Comparison of ENCODE assay signal across 30 cellular contexts in the genomic region with DNA sequence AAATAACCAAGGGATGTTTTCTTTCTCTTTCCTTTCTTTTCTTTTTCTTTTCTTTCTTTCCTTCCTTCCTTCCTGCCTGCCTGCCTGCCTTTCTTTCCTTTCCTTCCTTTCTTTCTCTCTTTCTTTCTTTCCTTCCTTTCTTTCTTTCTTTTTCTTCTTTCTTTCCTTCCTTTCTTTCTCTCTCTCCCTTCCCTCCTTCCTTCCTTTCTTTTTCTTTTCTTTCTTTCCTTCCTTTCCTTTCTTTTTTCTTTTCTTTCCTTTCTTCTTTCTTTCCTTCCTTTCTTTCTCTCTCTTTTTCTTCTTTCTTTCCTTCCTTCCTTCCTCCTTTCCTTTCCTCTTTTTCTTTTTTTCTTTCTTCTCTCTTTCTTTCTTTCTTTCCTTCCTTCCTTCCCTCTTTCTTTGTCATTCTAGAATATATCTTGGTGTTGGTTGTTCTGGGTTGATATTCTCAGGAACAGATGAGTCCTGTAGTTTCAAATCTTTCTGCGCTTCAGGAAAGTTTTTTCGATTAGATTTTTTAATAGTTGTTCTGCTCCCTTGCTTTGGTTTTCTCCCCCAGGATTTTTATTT.
"Had no signal": no experiment of that assay in that cellular context is flagged by ENCODE, and none has a peak within 500 bp of the region (broad histone marks: within the 10 kb centered on the region; RNA-seq: fewer than 3 reads in every experiment).

No MANE protein-coding gene starts in this region.

- H3K4me3 Mint-ChIP-seq: immature natural killer cell; naive thymus-derived CD4-positive, alpha-beta T cell; natural killer cell treated with Interleukin-12 subunit alpha and Interleukin-12 subunit beta and Interleukin-15 and Interleukin-18, amount 100 ng/mL, for 72 hours; stimulated activated naive B cell treated with anti-CD40 and anti-IgM and Interleukin-4, amounts not matched to agents 10 μg/mL and 1 μg/mL and 100 μg/mL, for 72 hours had no signal

- H3K27me3 Mint-ChIP-seq: progenitor cell of endocrine pancreas had no signal

- H3K27ac Mint-ChIP-seq: immature natural killer cell; naive thymus-derived CD4-positive, alpha-beta T cell; natural killer cell treated with Interleukin-12 subunit alpha and Interleukin-12 subunit beta and Interleukin-15 and Interleukin-18, amount 100 ng/mL, for 72 hours; progenitor cell of endocrine pancreas; stimulated activated naive B cell treated with anti-CD40 and anti-IgM and Interleukin-4, amounts not matched to agents 10 μg/mL and 1 μg/mL and 100 μg/mL, for 72 hours had no signal

- H3K4me3 ChIP-seq: left lung, lower lobe of right lung, mucosa of descending colon, ovary, right atrium auricular region, skin epidermis, stomach, testis, thyroid gland, transverse colon, upper lobe of right lung had no signal

- H3K9me3 Mint-ChIP-seq: natural killer cell treated with Interleukin-12 subunit alpha and Interleukin-12 subunit beta and Interleukin-15 and Interleukin-18, amount 100 ng/mL, for 72 hours; stimulated activated naive B cell treated with anti-CD40 and anti-IgM and Interleukin-4, amounts not matched to agents 10 μg/mL and 1 μg/mL and 100 μg/mL, for 72 hours had no signal

- FAIRE-seq: islet of Langerhans, kidney, urothelium cell line had no signal

- H3K36me3 Mint-ChIP-seq: immature natural killer cell; natural killer cell treated with Interleukin-12 subunit alpha and Interleukin-12 subunit beta and Interleukin-15 and Interleukin-18, amount 100 ng/mL, for 72 hours had no signal

- H3K36me3 ChIP-seq: left lung, lower lobe of right lung, ovary, right atrium auricular region, stomach, thyroid gland, upper lobe of right lung had no signal

- H3K27me3 ChIP-seq: ovary, right atrium auricular region, stomach, testis, thyroid gland, transverse colon, upper lobe of right lung had no signal

- H3K4me1 Mint-ChIP-seq: immature natural killer cell; naive thymus-derived CD4-positive, alpha-beta T cell; stimulated activated naive B cell treated with anti-CD40 and anti-IgM and Interleukin-4, amounts not matched to agents 10 μg/mL and 1 μg/mL and 100 μg/mL, for 72 hours had no signal

- H3K27ac ChIP-seq: left lung, lower lobe of right lung, ovary, right atrium auricular region, skin epidermis, stomach, testis, thyroid gland, transverse colon, upper lobe of right lung had no signal

- DNase-seq: hypothalamus; immature natural killer cell; kidney; left colon; left lung; lower lobe of right lung; mammary epithelial cell; mesenchymal stem cell; midbrain; mucosa of descending colon; naive thymus-derived CD4-positive, alpha-beta T cell; ovary; stimulated activated CD4-positive, alpha-beta T cell treated with anti-CD3 and anti-CD28 coated beads, Interleukin-12 subunit alpha, Interleukin-12 subunit beta, amount 100 ng/mL, for 4 hours; stimulated activated CD4-positive, alpha-beta T cell treated with anti-CD3 and anti-CD28 coated beads, Interleukin-15, amount 100 ng/mL, for 24 hours; stimulated activated CD4-positive, alpha-beta T cell treated with anti-CD3 and anti-CD28 coated beads, Interleukin-2, amount 100 ng/mL, for 24 hours; stimulated activated CD4-positive, alpha-beta T cell treated with anti-CD3 and anti-CD28 coated beads, Interleukin-4, amount 100 ng/mL, for 1 hour; stimulated activated naive B cell treated with anti-CD40 and anti-IgM and Interleukin-4, amounts not matched to agents 10 μg/mL and 1 μg/mL and 100 μg/mL, for 72 hours; stimulated activated naive CD8-positive, alpha-beta T cell treated with anti-CD3 and anti-CD28 coated beads, Interleukin-15, Interleukin-2, amounts not matched to agents 100 U/mL and 50 U/mL, for 24 hours; stomach; testis; thyroid gland; transverse colon; upper lobe of right lung had no signal

- H3K4me1 ChIP-seq: left lung, lower lobe of right lung, right atrium auricular region, stomach, testis, thyroid gland, transverse colon, upper lobe of right lung had no signal

- ATAC-seq: left colon; left lung; lower lobe of right lung; mucosa of descending colon; naive thymus-derived CD4-positive, alpha-beta T cell; natural killer cell treated with Interleukin-12 subunit alpha and Interleukin-12 subunit beta and Interleukin-15 and Interleukin-18, amount 100 ng/mL, for 72 hours; sciatic nerve; stimulated activated naive B cell treated with anti-CD40 and anti-IgM and Interleukin-4, amounts not matched to agents 10 μg/mL and 1 μg/mL and 100 μg/mL, for 72 hours; stimulated activated naive CD8-positive, alpha-beta T cell treated with anti-CD3 and anti-CD28 coated beads, Interleukin-15, Interleukin-2, amounts not matched to agents 100 U/mL and 50 U/mL, for 24 hours; upper lobe of right lung had no signal

- H3K9me3 ChIP-seq: left lung, lower lobe of right lung, mucosa of descending colon, ovary, right atrium auricular region, stomach, testis, thyroid gland, transverse colon, upper lobe of right lung had no signal
